13 cellular contexts compared by ENCODE assay signal in genomic region chr17:75684249-75684648, GRCh38. TPM values are rescaled to one million over a fixed set of nuclear protein-coding genes. Genes with fewer than 3 reads are reported as not detected.
DNase-seq lines count a peak whose midpoint lies in the region; ATAC-seq and TF ChIP-seq lines count a peak whose summit lies in the region.
"Had no signal": no experiment of that assay in that cellular context is flagged by ENCODE, and none has a peak within 500 bp of the region (broad histone marks: within the 10 kb centered on the region; RNA-seq: fewer than 3 reads in every experiment).

No MANE protein-coding gene starts in this region.

- TF ChIP-seq CTCF in Calu3 (IDR thresholded peaks at IDR 0.05; ENCODE audit: unreplicated experiment) (no peak), RWPE1 (conservative IDR thresholded peaks at IDR 0.05; ENCODE audit: low read depth) (no peak), fibroblast of lung (conservative IDR thresholded peaks at IDR 0.05 in 1 of 2, IDR thresholded peaks at IDR 0.05 in 1 of 2; ENCODE audit: low read depth in 1 of 2, low read length in 2 of 2) (no peak), H9 (conservative IDR thresholded peaks at IDR 0.05) (no peak)

- H3K4me3 Mint-ChIP-seq in Calu3 (ENCODE audit: low read depth, unreplicated experiment): peak overlapping the region; percentile 50
- no peak overlapping the region for H3K4me3 Mint-ChIP-seq in activated CD4-positive, alpha-beta memory T cell treated with anti-CD3 and anti-CD28 coated beads, Interleukin-2, amount 10 ng/mL, durations not matched to agents 7 days and 5 days
- no peak overlapping the region for H3K4me3 Mint-ChIP-seq in H9
- H3K4me3 Mint-ChIP-seq: B cell, neural progenitor cell had no signal

- peak overlapping the region; percentile 88 for H3K27ac Mint-ChIP-seq in Calu3 (ENCODE audit: unreplicated experiment)
- no peak overlapping the region for H3K27ac Mint-ChIP-seq in activated CD4-positive, alpha-beta memory T cell treated with anti-CD3 and anti-CD28 coated beads, Interleukin-2, amount 10 ng/mL, durations not matched to agents 7 days and 5 days
- H3K27ac Mint-ChIP-seq in H9: peak overlapping the region in 1 of 3 experiments; percentile 54; a peak in 1 of 7 replicates
- H3K27ac Mint-ChIP-seq: B cell had no signal

- CTCF ChIA-PET in Calu3 (lab: Charles Lee) (interaction anchor here (1.0 to 2.9 kb wide), 5 partner anchors 9 to 64 kb away, joined by 5 to 12 read pairs (median 9); partner anchors contain the start of gene ITGB4), RWPE1 (lab: Yijun Ruan, JAX) (interaction anchor here (0.5 to 1.9 kb wide), 5 partner anchors 37 to 117 kb away, joined by 4 to 6 read pairs (median 4); partner anchors contain the start of gene ITGB4)
- CTCF ChIA-PET in activated CD4-positive, alpha-beta memory T cell treated with anti-CD3 and anti-CD28 coated beads, Interleukin-2, amount 10 ng/mL, durations not matched to agents 7 days and 5 days (lab: Charles Lee): interaction anchor here (0.6 to 2.7 kb wide), 3 partner anchors 13 to 99 kb away, joined by 3 to 21 read pairs (median 4); no protein-coding TSS in a partner anchor

- peak; percentile 27 for DNase-seq in Calu3
- no peak for DNase-seq in RWPE1 (ENCODE audit: low spot score)
- DNase-seq in fibroblast of lung (ENCODE audit: low read depth in 2 of 2): peak in 1 of 2 donors; percentile 59
- DNase-seq in renal cortical epithelial cell (ENCODE audit: low read depth): peak; percentile 58
- no peak for DNase-seq in activated CD4-positive, alpha-beta memory T cell treated with anti-CD3 and anti-CD28 coated beads, Interleukin-2, amount 10 ng/mL, durations not matched to agents 7 days and 5 days
- DNase-seq in H9: no peak
- DNase-seq: amygdala; NCI-H187 treated with DMSO at 0.1 percent for 48 hours; stimulated activated CD4-positive, alpha-beta T cell treated with anti-CD3 and anti-CD28 coated beads, Interleukin-4, amount 100 ng/mL, for 1 hour had no signal

- H3K27me3 ChIP-seq in fibroblast of lung (ENCODE audit: control insufficient read depth, insufficient read depth, low read length): no peaks in the 10 kb centered on the region
- no peaks in the 10 kb centered on the region for H3K27me3 ChIP-seq in H9 (ENCODE audit: insufficient read depth, low read length)
- H3K27me3 ChIP-seq: neural progenitor cell had no signal

- H3K27ac ChIP-seq in RWPE1: peak overlapping the region; percentile 100
- H3K27ac ChIP-seq in fibroblast of lung (ENCODE audit: insufficient read depth, low read length): no peak overlapping the region
- H3K27ac ChIP-seq in H9 (ENCODE audit: insufficient read length, low read depth, low read length): no peak overlapping the region
- H3K27ac ChIP-seq: neural progenitor cell had no signal

- H3K9ac ChIP-seq in fibroblast of lung (ENCODE audit: insufficient read depth, low read length) (no peak overlapping the region), H9 (ENCODE audit: extremely low read depth, insufficient read length, low read length) (no peak overlapping the region)
- H3K9ac ChIP-seq: neural progenitor cell had no signal

- no peak for ATAC-seq in HG02885 (IDR thresholded peaks at IDR 0.05; ENCODE audit: poor library complexity, unreplicated experiment)
- ATAC-seq in GM21619 (IDR thresholded peaks at IDR 0.05; ENCODE audit: unreplicated experiment): no peak

- no peak overlapping the region for H2BK5ac ChIP-seq in H9 (ENCODE audit: insufficient read length, low read length)

- H2BK15ac ChIP-seq in H9 (ENCODE audit: low read depth, low read length): no peak overlapping the region

- no peak overlapping the region for H4K8ac ChIP-seq in H9 (replicated peaks; ENCODE audit: insufficient read length, low read depth, low read length)

- POLR2A ChIA-PET in RWPE1 (lab: Yijun Ruan, JAX; ENCODE audit: low non-redundant PET): interaction anchor here (1.1 to 3.6 kb wide), 2 partner anchors 9 to 38 kb away, joined by 3 to 39 read pairs; partner anchors contain the start of gene ITGB4
- POLR2A ChIA-PET in activated CD4-positive, alpha-beta memory T cell treated with anti-CD3 and anti-CD28 coated beads, Interleukin-2, amount 10 ng/mL, durations not matched to agents 7 days and 5 days (lab: Charles Lee): no interaction called here

- H3K27me3 Mint-ChIP-seq in Calu3 (ENCODE audit: unreplicated experiment): no peaks in the 10 kb centered on the region
- no peaks in the 10 kb centered on the region for H3K27me3 Mint-ChIP-seq in activated CD4-positive, alpha-beta memory T cell treated with anti-CD3 and anti-CD28 coated beads, Interleukin-2, amount 10 ng/mL, durations not matched to agents 7 days and 5 days
- H3K27me3 Mint-ChIP-seq in H9 (ENCODE audit: low read depth): no peaks in the 10 kb centered on the region
- H3K27me3 Mint-ChIP-seq: B cell had no signal

- no peak overlapping the region for H2BK20ac ChIP-seq in H9 (ENCODE audit: low read depth, low read length, poor library complexity, severe bottlenecking)

- no peak overlapping the region for H4K5ac ChIP-seq in H9 (ENCODE audit: insufficient read length, low read depth, low read length)

- H3K4me1 ChIP-seq in fibroblast of lung (ENCODE audit: control insufficient read depth, extremely low read depth, insufficient read depth, low read length) (peaks cover 8% of the 10 kb centered on the region), H9 (ENCODE audit: insufficient read depth, low read length) (no peaks in the 10 kb centered on the region)

- H3K4ac ChIP-seq in H9 (ENCODE audit: low read depth, low read length): no peak overlapping the region

- no peak overlapping the region for H2AK5ac ChIP-seq in H9 (ENCODE audit: insufficient read length, low read length)

- H3K18ac ChIP-seq in H9 (ENCODE audit: insufficient read length, low read depth, low read length): no peak overlapping the region

- H3K79me1 ChIP-seq in H9 (ENCODE audit: insufficient read depth, low read depth, low read length, poor library complexity, severe bottlenecking): peaks cover 2% of the 10 kb centered on the region

- no peaks in the 10 kb centered on the region for H3K9me3 ChIP-seq in fibroblast of lung (ENCODE audit: control insufficient read depth, insufficient read depth, low read depth, low read length)
- no peaks in the 10 kb centered on the region for H3K9me3 ChIP-seq in H9 (ENCODE audit: control insufficient read depth, low read depth, low read length)

- peaks cover 12% of the 10 kb centered on the region for H3K36me3 ChIP-seq in fibroblast of lung (ENCODE audit: control insufficient read depth, insufficient read depth, low read length)
- H3K36me3 ChIP-seq: neural progenitor cell had no signal

- peak overlapping the region; percentile 38 for H3K4me2 ChIP-seq in fibroblast of lung (ENCODE audit: extremely low read depth, insufficient read depth, low read length)
- H3K4me2 ChIP-seq in H9 (ENCODE audit: insufficient read depth, insufficient read length, low read length): no peak overlapping the region
- H3K4me2 ChIP-seq: neural progenitor cell had no signal

- no peak overlapping the region for H2BK12ac ChIP-seq in H9 (ENCODE audit: insufficient read length, low read depth, low read length)

- H2BK120ac ChIP-seq in H9 (ENCODE audit: low read depth, low read length, poor library complexity, severe bottlenecking): no peak overlapping the region

- H3K4me3 ChIP-seq in fibroblast of lung (replicated peaks in 1 of 4; ENCODE audit: control extremely low read depth in 1 of 4, insufficient read depth in 1 of 4, low read depth in 3 of 4, low read length in 4 of 4): no peak overlapping the region
- H3K4me3 ChIP-seq: neural progenitor cell had no signal

- H3K23me2 ChIP-seq in H9 (ENCODE audit: insufficient read length, low read depth, low read length, poor library complexity, severe bottlenecking): no peaks in the 10 kb centered on the region

- H4K91ac ChIP-seq in H9 (ENCODE audit: insufficient read length, low read depth, low read length): no peak overlapping the region

- H4K20me1 ChIP-seq in fibroblast of lung (ENCODE audit: control insufficient read depth, extremely low read depth, insufficient read depth, low read length): no peaks in the 10 kb centered on the region
- no peaks in the 10 kb centered on the region for H4K20me1 ChIP-seq in H9 (ENCODE audit: control insufficient read depth, insufficient read depth, insufficient read length)

- WGBS in H9 (ENCODE audit: extremely low coverage, insufficient read length, low lambda C conversion rate): no CpG with 5 or more reads among the region's 5 CpGs

- BruUV-seq in Calu3 (replicated peaks; lab: Mats Ljungman, UMichigan): no TSS peak

- H3K23ac ChIP-seq in H9 (ENCODE audit: insufficient read length, low read depth, low read length): no peak overlapping the region

- no peak overlapping the region for H3T11ph ChIP-seq in H9 (ENCODE audit: low read length)

- H2AFZ ChIP-seq in fibroblast of lung (ENCODE audit: low read length) (no peak overlapping the region), H9 (ENCODE audit: low read length) (no peak overlapping the region)
- H2AFZ ChIP-seq: neural progenitor cell had no signal

- H3K36me3 Mint-ChIP-seq in Calu3 (ENCODE audit: insufficient read depth, unreplicated experiment) (peaks cover 43% of the 10 kb centered on the region), H9 (ENCODE audit: insufficient read depth in 1 of 3, low read depth in 3 of 3) (peaks cover 0 to 22% (median 15%) of the 10 kb centered on the region in 3 experiments; a peak in 5 of 7 replicates)
- H3K36me3 Mint-ChIP-seq in activated CD4-positive, alpha-beta memory T cell treated with anti-CD3 and anti-CD28 coated beads, Interleukin-2, amount 10 ng/mL, durations not matched to agents 7 days and 5 days (ENCODE audit: low read depth): peaks cover 31% of the 10 kb centered on the region

- H3K4me1 Mint-ChIP-seq in Calu3 (ENCODE audit: low read depth, unreplicated experiment) (peaks cover 59% of the 10 kb centered on the region), H9 (peaks cover 5 to 14% of the 10 kb centered on the region in 2 experiments)
- H3K4me1 Mint-ChIP-seq in activated CD4-positive, alpha-beta memory T cell treated with anti-CD3 and anti-CD28 coated beads, Interleukin-2, amount 10 ng/mL, durations not matched to agents 7 days and 5 days: peaks cover 31% of the 10 kb centered on the region

- H3K56ac ChIP-seq in H9 (ENCODE audit: insufficient read length, low read depth, low read length): no peak overlapping the region

- peaks cover 49% of the 10 kb centered on the region for H3K79me2 ChIP-seq in fibroblast of lung (ENCODE audit: control insufficient read depth, insufficient read depth, low read length)
- H3K79me2 ChIP-seq in H9 (ENCODE audit: insufficient read depth, low read length): peaks cover 1% of the 10 kb centered on the region; the same call in 1 of the 2 replicates

- H3K9me3 Mint-ChIP-seq in Calu3 (ENCODE audit: low read depth, unreplicated experiment) (no peaks in the 10 kb centered on the region), H9 (no peaks in the 10 kb centered on the region)
- H3K9me3 Mint-ChIP-seq in activated CD4-positive, alpha-beta memory T cell treated with anti-CD3 and anti-CD28 coated beads, Interleukin-2, amount 10 ng/mL, durations not matched to agents 7 days and 5 days: no peaks in the 10 kb centered on the region
- H3K9me3 Mint-ChIP-seq: neural progenitor cell had no signal

- intact Hi-C loops in Calu3 (cut with micrococcal nuclease; ENCODE audit: unreplicated experiment): no loop called here

- no peak overlapping the region for H3K14ac ChIP-seq in H9 (ENCODE audit: insufficient read depth, low read length)

RNA-seq across cellular contexts. Expression of gene SAP30BP, which starts 17.1 kb away (rescaled TPM):
- total RNA-seq in Calu3 (2022) (96.4 and 98.4 TPM in 2 replicates), fibroblast of lung (40.6 and 43.9 TPM in 2 replicates), renal cortical epithelial cell (55.6 and 104 TPM in 2 replicates), H9 (2021) (82.6 and 89.7 TPM in 2 replicates)
- polyA plus RNA-seq in fibroblast of lung: 61.0 and 84.5 TPM in 2 replicates
- polyA plus RNA-seq in fibroblast of lung (2012): 63.7 and 84.5 TPM in 2 replicates
- 49.4 and 52.1 TPM in 2 replicates for polyA minus RNA-seq in fibroblast of lung (ENCODE audit: low replicate concordance)
- 10 to 100 TPM; 87.2 to 89.6 TPM for total RNA-seq in activated CD4-positive, alpha-beta memory T cell treated with anti-CD3 and anti-CD28 coated beads, Interleukin-2, amount 10 ng/mL, durations not matched to agents 7 days and 5 days

RNA-seq across cellular contexts. Expression of gene RECQL5, which starts 17.3 kb away (rescaled TPM):
- total RNA-seq in Calu3 (2022) (71.3 and 87.3 TPM in 2 replicates), fibroblast of lung (18.5 and 26.3 TPM in 2 replicates), renal cortical epithelial cell (11.1 and 21.3 TPM in 2 replicates), H9 (2021) (40.0 and 40.1 TPM in 2 replicates)
- 8.4 and 9.9 TPM in 2 replicates for polyA plus RNA-seq in fibroblast of lung
- polyA plus RNA-seq in fibroblast of lung (2012): 7.7 and 11.5 TPM in 2 replicates
- 29.8 and 33.3 TPM in 2 replicates for polyA minus RNA-seq in fibroblast of lung (ENCODE audit: low replicate concordance)
- 10 to 100 TPM; 38.3 TPM for total RNA-seq in activated CD4-positive, alpha-beta memory T cell treated with anti-CD3 and anti-CD28 coated beads, Interleukin-2, amount 10 ng/mL, durations not matched to agents 7 days and 5 days

RNA-seq across cellular contexts. Expression of gene ITGB4, which starts 37.0 kb away (rescaled TPM):
- total RNA-seq in Calu3 (2022) (253 and 301 TPM in 2 replicates), fibroblast of lung (0.17 and 0.26 TPM in 2 replicates), renal cortical epithelial cell (76.9 and 82.5 TPM in 2 replicates), H9 (2021) (3.9 and 5.3 TPM in 2 replicates)
- polyA plus RNA-seq in fibroblast of lung: 0.17 and 0.58 TPM in 2 replicates
- 1.2 and 1.4 TPM in 2 replicates for polyA plus RNA-seq in fibroblast of lung (2012)
- polyA minus RNA-seq in fibroblast of lung (ENCODE audit: low replicate concordance): 0.08 and 0.11 TPM in 2 replicates
- under 1 TPM; 0.43 to 0.68 TPM for total RNA-seq in activated CD4-positive, alpha-beta memory T cell treated with anti-CD3 and anti-CD28 coated beads, Interleukin-2, amount 10 ng/mL, durations not matched to agents 7 days and 5 days

RNA-seq across cellular contexts. Expression of gene SMIM5, which starts 51.0 kb away (rescaled TPM):
- total RNA-seq in Calu3 (2022) (1.9 and 3.5 TPM in 2 replicates), fibroblast of lung (under 0.01 and 0.17 TPM in 2 replicates), renal cortical epithelial cell (0.20 and 1.6 TPM in 2 replicates), H9 (2021) (0.20 and 0.24 TPM in 2 replicates)
- polyA plus RNA-seq in fibroblast of lung: 0.05 TPM in 1 of 2 replicates, not detected in the other
- polyA plus RNA-seq in fibroblast of lung (2012): 0.10 TPM in 1 of 2 replicates, not detected in the other
- polyA minus RNA-seq in fibroblast of lung (ENCODE audit: low replicate concordance): not detected in 2 replicates
- not detected for total RNA-seq in activated CD4-positive, alpha-beta memory T cell treated with anti-CD3 and anti-CD28 coated beads, Interleukin-2, amount 10 ng/mL, durations not matched to agents 7 days and 5 days

Comparison
In these comparisons a context has a peak if more than half of its experiments do, and no peak if none do; other contexts are left out.
1. DNase-seq: peak in Calu3 (single experiment) and renal cortical epithelial cell (single experiment); none in RWPE1 (single experiment), activated CD4-positive, alpha-beta memory T cell treated with anti-CD3 and anti-CD28 coated beads, Interleukin-2, amount 10 ng/mL, durations not matched to agents 7 days and 5 days (single experiment) and H9 (single experiment).
2. RNA of gene ITGB4, which starts 37.0 kb away (total RNA-seq): 253 to 301 TPM in Calu3 and 76.9 to 82.5 TPM in renal cortical epithelial cell; 3.9 to 5.3 TPM in H9, 0.43 to 0.68 TPM in activated CD4-positive, alpha-beta memory T cell treated with anti-CD3 and anti-CD28 coated beads, Interleukin-2, amount 10 ng/mL, durations not matched to agents 7 days and 5 days and 0.17 to 0.26 TPM in fibroblast of lung; every median in the first group is over 10 times any median in the second.